In the genomic region with DNA sequence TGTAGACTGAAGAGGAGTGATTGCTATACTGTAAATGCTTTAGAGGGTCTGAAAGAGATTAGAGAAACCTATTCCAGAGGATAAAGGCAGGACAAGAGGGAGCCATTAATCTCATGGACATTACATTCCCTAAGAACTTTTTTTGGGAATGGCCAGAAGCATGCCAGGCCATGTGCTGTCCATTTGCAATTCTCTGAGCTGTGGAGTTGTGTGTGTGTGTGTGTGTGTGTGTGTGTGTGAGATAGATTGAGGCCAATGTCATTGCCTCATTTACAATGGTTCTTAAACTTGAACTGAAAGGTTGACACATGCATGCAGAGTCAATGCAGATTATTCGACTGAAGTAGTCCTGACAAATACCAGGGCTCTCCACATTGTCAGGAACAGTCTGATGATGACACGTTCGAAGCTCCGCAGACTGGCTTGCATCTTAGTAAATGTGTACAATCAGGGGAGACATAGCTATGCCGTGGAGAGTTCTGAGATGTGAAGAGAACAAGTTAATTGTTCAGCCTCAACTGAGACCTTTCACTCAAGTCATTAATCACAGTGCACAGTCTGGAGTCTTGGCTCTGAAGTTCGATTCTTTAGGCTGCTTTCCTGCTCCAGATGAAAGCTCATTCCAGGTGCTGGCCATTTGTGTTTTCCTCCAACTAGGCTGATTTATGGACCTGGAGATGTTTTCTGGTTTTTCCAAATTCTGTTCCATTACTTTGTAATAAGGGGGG, we compare ENCODE assay signal across 24 cellular contexts.
DNase-seq lines count a peak whose midpoint lies in the region; TF ChIP-seq lines count a peak whose summit lies in the region.
"Had no signal": no experiment of that assay in that cellular context is flagged by ENCODE, and none has a peak within 500 bp of the region (broad histone marks: within the 10 kb centered on the region; RNA-seq: fewer than 3 reads in every experiment).

No MANE protein-coding gene starts in this region.

- H3K79me2 ChIP-seq in osteoblast (ENCODE audit: insufficient read depth, low read length) = no peaks in the 10 kb centered on the region

- H3K36me3 ChIP-seq in osteoblast (ENCODE audit: insufficient read depth, low read length) (no peaks in the 10 kb centered on the region), ovary (no peaks in the 10 kb centered on the region)
- H3K36me3 ChIP-seq: ascending aorta, Peyer's patch, right lobe of liver, SJCRH30, transverse colon had no signal

- no peak for TF ChIP-seq POLR2A in ovary (IDR thresholded peaks at IDR 0.05)

- intact Hi-C loops in ovary (cut with DNase I) = no loop called here

- no peak for TF ChIP-seq EP300 in ovary (IDR thresholded peaks at IDR 0.05)

- H3K27me3 ChIP-seq in osteoblast (ENCODE audit: insufficient read depth, low read length) (no peaks in the 10 kb centered on the region), ovary (no peaks in the 10 kb centered on the region)
- H3K27me3 ChIP-seq: ascending aorta, Peyer's patch, right lobe of liver, SJCRH30, transverse colon had no signal

- H2AFZ ChIP-seq in osteoblast (ENCODE audit: low read length) = no peak overlapping the region

- no peaks in the 10 kb centered on the region for H3K9me3 ChIP-seq in osteoblast (ENCODE audit: low read depth, low read length)
- H3K9me3 ChIP-seq in ovary = no peaks in the 10 kb centered on the region
- H3K9me3 ChIP-seq: ascending aorta, Peyer's patch, right lobe of liver, SJCRH30, transverse colon had no signal

- H3K4me1 ChIP-seq in osteoblast (ENCODE audit: insufficient read depth, low read length) (peaks cover 34% of the 10 kb centered on the region), ovary (ENCODE audit: insufficient read depth) (no peaks in the 10 kb centered on the region)
- H3K4me1 ChIP-seq: ascending aorta, Peyer's patch, right lobe of liver had no signal

- peak; percentile 3 for DNase-seq in ELF-1 (ENCODE audit: low read depth, low spot score)
- peak; percentile 66 for DNase-seq in SK-N-DZ (ENCODE audit: low spot score)
- peak; percentile 32 for DNase-seq in fibroblast of mammary gland (ENCODE audit: low read depth)
- DNase-seq in osteoblast (ENCODE audit: insufficient read length, low spot score, missing footprints) = no peak
- DNase-seq in stimulated activated CD4-positive, alpha-beta T cell treated with anti-CD3 and anti-CD28 coated beads, Interleukin-12 subunit alpha, Interleukin-12 subunit beta, amount 100 ng/mL, for 4 hours = no peak
- DNase-seq in ovary = no peak
- no peak for DNase-seq in NCI-H526 (lab: John Stamatoyannopoulos, UW)
- DNase-seq in activated CD4-positive, alpha-beta T cell treated with anti-CD3 and anti-CD28 coated beads for 1 hour = no peak
- DNase-seq: ACHN; activated CD8-positive, alpha-beta T cell treated with anti-CD3 and anti-CD28 coated beads for 36 hours; activated effector memory CD4-positive, alpha-beta T cell treated with Interleukin-2 at 50 U/mL for 16 hours; activated T-cell treated with anti-CD3 and anti-CD28 coated beads for 4 hours; KG1; kidney; MM.1S; NCI-H1417; NCI-H2029 treated with DMSO at 0.1 percent for 48 hours; nephron progenitor cell; Peyer's patch; posterior cingulate gyrus; right lobe of liver; SJCRH30; transverse colon had no signal

- H4K20me1 ChIP-seq in osteoblast (ENCODE audit: insufficient read depth, low read length) = no peaks in the 10 kb centered on the region

- whole genome bisulfite sequencing in ovary, 3 donors = 56 to 67% (median 61%) methylated on average over 6 of the region's 6 CpGs

- TF ChIP-seq CTCF in fibroblast of mammary gland (conservative IDR thresholded peaks at IDR 0.05; ENCODE audit: control insufficient read depth, insufficient read depth, low read depth, low read length) = no peak
- no peak for TF ChIP-seq CTCF in osteoblast (IDR thresholded peaks at IDR 0.05; ENCODE audit: extremely low read depth, low read depth, low read length)
- TF ChIP-seq CTCF in ovary (IDR thresholded peaks at IDR 0.05) = no peak

- H3K27ac ChIP-seq in osteoblast (ENCODE audit: low read depth, low read length) = peak overlapping the region; percentile 75
- H3K27ac ChIP-seq in ovary = no peak overlapping the region
- H3K27ac ChIP-seq: ascending aorta, Peyer's patch, right lobe of liver had no signal

- H3K4me2 ChIP-seq in osteoblast (ENCODE audit: insufficient read depth, low read length) = no peak overlapping the region

- H3K4me3 ChIP-seq in fibroblast of mammary gland (ENCODE audit: control insufficient read depth, low read depth, low read length) = no peak overlapping the region
- H3K4me3 ChIP-seq in osteoblast (ENCODE audit: insufficient read depth, low read length) = no peak overlapping the region
- no peak overlapping the region for H3K4me3 ChIP-seq in ovary
- H3K4me3 ChIP-seq: ascending aorta, Peyer's patch, right lobe of liver, SJCRH30, transverse colon had no signal

Comparison
In these comparisons a context has a peak if more than half of its experiments do, and no peak if none do; other contexts are left out.
1. DNase-seq: peak in ELF-1 (single experiment), SK-N-DZ (single experiment) and fibroblast of mammary gland (single experiment); none in osteoblast (single experiment), stimulated activated CD4-positive, alpha-beta T cell treated with anti-CD3 and anti-CD28 coated beads, Interleukin-12 subunit alpha, Interleukin-12 subunit beta, amount 100 ng/mL, for 4 hours (single experiment), ovary (0 of 5), NCI-H526 (0 of 2) and activated CD4-positive, alpha-beta T cell treated with anti-CD3 and anti-CD28 coated beads for 1 hour (single experiment).